In the genomic region with DNA sequence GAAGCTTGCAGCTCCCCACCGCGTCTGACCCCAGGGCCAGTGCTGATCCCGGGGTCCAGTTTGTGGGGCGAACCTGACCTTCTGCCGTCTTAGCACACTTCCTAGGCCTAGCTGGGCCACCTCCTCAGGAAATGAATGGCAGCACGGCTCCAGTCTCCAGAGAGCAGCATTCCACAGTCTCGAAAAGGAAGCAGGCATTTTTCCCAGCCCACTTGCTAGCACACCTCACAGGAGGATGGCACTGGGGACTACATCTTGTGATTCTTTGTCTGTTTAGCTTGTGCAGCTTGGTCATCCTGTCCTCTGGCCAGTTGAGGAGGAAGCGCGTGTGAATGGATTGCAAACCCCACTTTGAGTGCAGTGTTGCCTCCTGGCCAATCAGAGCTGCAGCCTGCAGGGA, we compare ENCODE assay signal across 1 cellular context.
TF ChIP-seq lines count a peak whose summit lies in the region.

No MANE protein-coding gene starts in this region.

TF ChIP-seq in WTC11, 78 proteins besides CTCF, POLR2A, EP300 and RAD21 (continued from another document):
- TF ChIP-seq, protein P1, sequence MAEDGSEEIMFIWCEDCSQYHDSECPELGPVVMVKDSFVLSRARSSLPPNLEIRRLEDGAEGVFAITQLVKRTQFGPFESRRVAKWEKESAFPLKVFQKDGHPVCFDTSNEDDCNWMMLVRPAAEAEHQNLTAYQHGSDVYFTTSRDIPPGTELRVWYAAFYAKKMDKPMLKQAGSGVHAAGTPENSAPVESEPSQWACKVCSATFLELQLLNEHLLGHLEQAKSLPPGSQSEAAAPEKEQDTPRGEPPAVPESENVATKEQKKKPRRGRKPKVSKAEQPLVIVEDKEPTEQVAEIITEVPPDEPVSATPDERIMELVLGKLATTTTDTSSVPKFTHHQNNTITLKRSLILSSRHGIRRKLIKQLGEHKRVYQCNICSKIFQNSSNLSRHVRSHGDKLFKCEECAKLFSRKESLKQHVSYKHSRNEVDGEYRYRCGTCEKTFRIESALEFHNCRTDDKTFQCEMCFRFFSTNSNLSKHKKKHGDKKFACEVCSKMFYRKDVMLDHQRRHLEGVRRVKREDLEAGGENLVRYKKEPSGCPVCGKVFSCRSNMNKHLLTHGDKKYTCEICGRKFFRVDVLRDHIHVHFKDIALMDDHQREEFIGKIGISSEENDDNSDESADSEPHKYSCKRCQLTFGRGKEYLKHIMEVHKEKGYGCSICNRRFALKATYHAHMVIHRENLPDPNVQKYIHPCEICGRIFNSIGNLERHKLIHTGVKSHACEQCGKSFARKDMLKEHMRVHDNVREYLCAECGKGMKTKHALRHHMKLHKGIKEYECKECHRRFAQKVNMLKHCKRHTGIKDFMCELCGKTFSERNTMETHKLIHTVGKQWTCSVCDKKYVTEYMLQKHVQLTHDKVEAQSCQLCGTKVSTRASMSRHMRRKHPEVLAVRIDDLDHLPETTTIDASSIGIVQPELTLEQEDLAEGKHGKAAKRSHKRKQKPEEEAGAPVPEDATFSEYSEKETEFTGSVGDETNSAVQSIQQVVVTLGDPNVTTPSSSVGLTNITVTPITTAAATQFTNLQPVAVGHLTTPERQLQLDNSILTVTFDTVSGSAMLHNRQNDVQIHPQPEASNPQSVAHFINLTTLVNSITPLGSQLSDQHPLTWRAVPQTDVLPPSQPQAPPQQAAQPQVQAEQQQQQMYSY (CRISPR knock-in tag; IDR thresholded peaks at IDR 0.05), result no peak
- TF ChIP-seq ELF4 (CRISPR knock-in tag; IDR thresholded peaks at IDR 0.05; ENCODE audit: low read depth), result no peak
- TF ChIP-seq, protein P2, sequence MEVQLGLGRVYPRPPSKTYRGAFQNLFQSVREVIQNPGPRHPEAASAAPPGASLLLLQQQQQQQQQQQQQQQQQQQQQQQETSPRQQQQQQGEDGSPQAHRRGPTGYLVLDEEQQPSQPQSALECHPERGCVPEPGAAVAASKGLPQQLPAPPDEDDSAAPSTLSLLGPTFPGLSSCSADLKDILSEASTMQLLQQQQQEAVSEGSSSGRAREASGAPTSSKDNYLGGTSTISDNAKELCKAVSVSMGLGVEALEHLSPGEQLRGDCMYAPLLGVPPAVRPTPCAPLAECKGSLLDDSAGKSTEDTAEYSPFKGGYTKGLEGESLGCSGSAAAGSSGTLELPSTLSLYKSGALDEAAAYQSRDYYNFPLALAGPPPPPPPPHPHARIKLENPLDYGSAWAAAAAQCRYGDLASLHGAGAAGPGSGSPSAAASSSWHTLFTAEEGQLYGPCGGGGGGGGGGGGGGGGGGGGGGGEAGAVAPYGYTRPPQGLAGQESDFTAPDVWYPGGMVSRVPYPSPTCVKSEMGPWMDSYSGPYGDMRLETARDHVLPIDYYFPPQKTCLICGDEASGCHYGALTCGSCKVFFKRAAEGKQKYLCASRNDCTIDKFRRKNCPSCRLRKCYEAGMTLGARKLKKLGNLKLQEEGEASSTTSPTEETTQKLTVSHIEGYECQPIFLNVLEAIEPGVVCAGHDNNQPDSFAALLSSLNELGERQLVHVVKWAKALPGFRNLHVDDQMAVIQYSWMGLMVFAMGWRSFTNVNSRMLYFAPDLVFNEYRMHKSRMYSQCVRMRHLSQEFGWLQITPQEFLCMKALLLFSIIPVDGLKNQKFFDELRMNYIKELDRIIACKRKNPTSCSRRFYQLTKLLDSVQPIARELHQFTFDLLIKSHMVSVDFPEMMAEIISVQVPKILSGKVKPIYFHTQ (CRISPR knock-in tag; IDR thresholded peaks at IDR 0.05), result no peak
